ENCODE assay signal across 8 cellular contexts in genomic region chr2:102033750-102034682, GRCh38. TPM values are rescaled to one million over a fixed set of nuclear protein-coding genes. Genes with fewer than 3 reads are reported as not detected.
DNase-seq lines count a peak whose midpoint lies in the region; ATAC-seq and TF ChIP-seq lines count a peak whose summit lies in the region.

No MANE protein-coding gene starts in this region.

- H3K4me1 Mint-ChIP-seq in neural crest cell, result no peaks in the 10 kb centered on the region

- peak overlapping the region; percentile 28 to 72 for H3K27ac ChIP-seq in coronary artery

- no peak for DNase-seq in BJ (ENCODE audit: low read depth)
- no peak for DNase-seq in coronary artery (ENCODE audit: low spot score)
- no peak for DNase-seq in neural crest cell (ENCODE audit: low read depth, low spot score)
- DNase-seq in NCI-H2081 treated with DMSO at 0.1 percent for 48 hours (lab: John Stamatoyannopoulos, UW), result no peak
- no peak for DNase-seq in ecto neural progenitor cell (ENCODE audit: low spot score)

- H3K36me3 Mint-ChIP-seq in neural crest cell (ENCODE audit: low read depth), result no peaks in the 10 kb centered on the region

- no peak for TF ChIP-seq EP300 in Ishikawa (IDR thresholded peaks at IDR 0.05; ENCODE audit: borderline replicate concordance)

- H3K4me3 ChIP-seq in BJ (ENCODE audit: low read depth, low read length) (no peak overlapping the region), coronary artery (peak overlapping the region; percentile 32)

- no peak for ATAC-seq in GM21423 (IDR thresholded peaks at IDR 0.05; ENCODE audit: unreplicated experiment)
- no peak for ATAC-seq in GM21360 (IDR thresholded peaks at IDR 0.05; ENCODE audit: unreplicated experiment)

- H3K27me3 ChIP-seq in BJ (ENCODE audit: control insufficient read depth, insufficient read depth, low read length), result no peaks in the 10 kb centered on the region

- no peaks in the 10 kb centered on the region for H3K36me3 ChIP-seq in BJ (ENCODE audit: control insufficient read depth, insufficient read depth, low read length)

- H3K4me3 Mint-ChIP-seq in neural crest cell, result no peak overlapping the region

- peak overlapping the region; percentile 55 for H3K27ac Mint-ChIP-seq in neural crest cell (ENCODE audit: unreplicated experiment)

- peaks cover 8% of the 10 kb centered on the region for H3K9me3 Mint-ChIP-seq in neural crest cell

- CTCF ChIA-PET in BJ (lab: Yijun Ruan, JAX), result interaction anchor here (0.5 to 3.9 kb wide), 8 partner anchors 9 to 599 kb away, joined by 3 to 13 read pairs (median 4); no protein-coding TSS in a partner anchor

- H3K27me3 Mint-ChIP-seq in neural crest cell (ENCODE audit: low read depth), result peaks cover 4% of the 10 kb centered on the region

- POLR2A ChIA-PET in BJ (lab: Charles Lee), result interaction anchor here (0.6 to 0.9 kb wide), 4 partner anchors 28 to 132 kb away, joined by 3 to 8 read pairs (median 4); no protein-coding TSS in a partner anchor

- no peak for TF ChIP-seq RAD21 in Ishikawa (IDR thresholded peaks at IDR 0.05; ENCODE audit: low read depth)

- TF ChIP-seq CTCF in BJ (IDR thresholded peaks at IDR 0.05; ENCODE audit: insufficient read depth, low read depth, low read length) (peak; percentile 32; the same call in 1 of the 2 replicates), coronary artery (IDR thresholded peaks at IDR 0.05) (no peak), neural crest cell (conservative IDR thresholded peaks at IDR 0.05) (no peak)

TF ChIP-seq in Ishikawa, 13 proteins besides CTCF, POLR2A, EP300 and RAD21:
- peak; percentile 32; the same call in 1 of the 2 replicates for TF ChIP-seq CEBPB (IDR thresholded peaks at IDR 0.05)
- peak; percentile 2; the same call in 1 of the 2 replicates for TF ChIP-seq ZBTB7A (IDR thresholded peaks at IDR 0.05; ENCODE audit: low read depth)
- TF ChIP-seq YY1 (IDR thresholded peaks at IDR 0.05; ENCODE audit: low read depth), result no peak

RNA-seq across cellular contexts. Expression of gene IL1R2, which starts 42.3 kb away (rescaled TPM):
- not detected in 2 replicates for polyA plus RNA-seq in BJ (2011; rRNA removed)
- polyA minus RNA-seq in BJ (2011; rRNA and poly(A)+ RNA removed), result not detected in 2 replicates
- not detected in 2 replicates for total RNA-seq in neural crest cell
